ENCODE assay signal across 31 cellular contexts in genomic region chr1:215185067-215185620, GRCh38.
"Had no signal": no experiment of that assay in that cellular context is flagged by ENCODE, and none has a peak within 500 bp of the region (broad histone marks: within the 10 kb centered on the region; RNA-seq: fewer than 3 reads in every experiment).

No MANE protein-coding gene starts in this region.

- H3K4me3 ChIP-seq: body of pancreas, esophagus muscularis mucosa, gastrocnemius medialis, heart left ventricle had no signal

- H3K36me3 ChIP-seq: esophagus muscularis mucosa, gastrocnemius medialis, heart left ventricle, WERI-Rb-1 had no signal

- H3K27ac ChIP-seq: body of pancreas, esophagus muscularis mucosa, foreskin keratinocyte, gastrocnemius medialis, heart left ventricle, WERI-Rb-1 had no signal

- ATAC-seq: activated CD4-positive, CD25-positive, alpha-beta regulatory T cell treated with anti-CD3 and anti-CD28 coated beads, Interleukin-2, amount 50 U/mL, for 24 hours; activated CD8-positive, alpha-beta T cell treated with anti-CD3 and anti-CD28 coated beads for 36 hours; activated T-cell treated with anti-CD3 and anti-CD28 coated beads, Interleukin-2, amount 50 U/mL, for 4 hours; activated T-helper 17 cell treated with anti-CD3 and anti-CD28 coated beads, Interleukin-2, amount 50 U/mL, for 72 hours; body of pancreas; effector memory CD8-positive, alpha-beta T cell; foreskin keratinocyte; gastrocnemius medialis; heart left ventricle; T-helper 17 cell had no signal

- H3K4me1 ChIP-seq: body of pancreas, esophagus muscularis mucosa, foreskin keratinocyte, gastrocnemius medialis, heart left ventricle had no signal

- H3K9me3 ChIP-seq: gastrocnemius medialis had no signal

- DNase-seq: activated B cell treated with CpG ODN at 0.5 μM for 24 hours; activated CD4-positive, alpha-beta T cell treated with anti-CD3 and anti-CD28 coated beads for 48 hours; activated CD4-positive, alpha-beta T cell treated with anti-CD3 and anti-CD28 coated beads, Interleukin-2, amount 50 U/mL, for 1 hour; activated CD4-positive, alpha-beta T cell treated with anti-CD3 and anti-CD28 coated beads, Interleukin-2, amount 50 U/mL, for 48 hours; activated CD8-positive, alpha-beta memory T cell treated with anti-CD3 and anti-CD28 coated beads for 24 hours; activated CD8-positive, alpha-beta T cell treated with anti-CD3 and anti-CD28 coated beads for 36 hours; activated effector memory CD4-positive, alpha-beta T cell treated with Interleukin-2 at 50 U/mL for 16 hours; activated gamma-delta T cell treated with Interleukin-2 at 50 U/mL for 16 hours; activated naive CD4-positive, alpha-beta T cell treated with anti-CD3 and anti-CD28 coated beads, Interleukin-2, amount 50 U/mL, for 16 hours; activated naive CD4-positive, alpha-beta T cell treated with Interleukin-2 at 50 U/mL for 16 hours; activated T-cell treated with anti-CD3 and anti-CD28 coated beads, Interleukin-2, amount 50 U/mL, for 4 hours; amniotic stem cell; aorta; body of pancreas; caudate nucleus; cortex of kidney; dermis blood vessel endothelial cell; effector CD4-positive, alpha-beta T cell; effector memory CD8-positive, alpha-beta T cell; erythroblast; foreskin keratinocyte; gastrocnemius medialis; glutamatergic neuron; heart left ventricle; T-helper 17 cell; T1000; WERI-Rb-1 had no signal

- H3K27me3 ChIP-seq: body of pancreas, foreskin keratinocyte, gastrocnemius medialis, heart left ventricle had no signal

- FAIRE-seq: colon had no signal
